In the genomic region with DNA sequence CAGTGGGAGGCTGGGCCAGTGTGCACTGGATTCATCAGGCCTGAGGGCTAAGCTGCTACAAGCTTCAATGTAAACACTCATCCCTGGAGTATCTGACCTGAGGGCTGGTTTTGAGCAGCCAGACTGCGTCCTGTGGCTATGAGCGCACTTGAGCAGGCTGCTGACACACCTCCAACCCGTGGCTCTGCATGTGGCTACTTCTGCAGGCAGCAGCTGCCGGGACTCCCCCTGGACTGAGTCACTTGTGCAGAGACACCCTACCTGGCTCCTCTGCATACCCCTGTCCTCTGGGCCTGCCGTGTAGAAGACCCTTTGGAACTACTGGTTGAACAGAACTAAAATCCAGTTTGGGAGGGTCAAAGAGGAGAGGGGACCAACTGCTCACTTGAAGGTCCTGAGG, we compare ENCODE assay signal across 1 cellular context.
TF ChIP-seq lines count a peak whose summit lies in the region.

No MANE protein-coding gene starts in this region.

TF ChIP-seq in HepG2, 621 proteins besides CTCF, POLR2A, EP300 and RAD21 (continued from another document):
- TF ChIP-seq, protein P1, sequence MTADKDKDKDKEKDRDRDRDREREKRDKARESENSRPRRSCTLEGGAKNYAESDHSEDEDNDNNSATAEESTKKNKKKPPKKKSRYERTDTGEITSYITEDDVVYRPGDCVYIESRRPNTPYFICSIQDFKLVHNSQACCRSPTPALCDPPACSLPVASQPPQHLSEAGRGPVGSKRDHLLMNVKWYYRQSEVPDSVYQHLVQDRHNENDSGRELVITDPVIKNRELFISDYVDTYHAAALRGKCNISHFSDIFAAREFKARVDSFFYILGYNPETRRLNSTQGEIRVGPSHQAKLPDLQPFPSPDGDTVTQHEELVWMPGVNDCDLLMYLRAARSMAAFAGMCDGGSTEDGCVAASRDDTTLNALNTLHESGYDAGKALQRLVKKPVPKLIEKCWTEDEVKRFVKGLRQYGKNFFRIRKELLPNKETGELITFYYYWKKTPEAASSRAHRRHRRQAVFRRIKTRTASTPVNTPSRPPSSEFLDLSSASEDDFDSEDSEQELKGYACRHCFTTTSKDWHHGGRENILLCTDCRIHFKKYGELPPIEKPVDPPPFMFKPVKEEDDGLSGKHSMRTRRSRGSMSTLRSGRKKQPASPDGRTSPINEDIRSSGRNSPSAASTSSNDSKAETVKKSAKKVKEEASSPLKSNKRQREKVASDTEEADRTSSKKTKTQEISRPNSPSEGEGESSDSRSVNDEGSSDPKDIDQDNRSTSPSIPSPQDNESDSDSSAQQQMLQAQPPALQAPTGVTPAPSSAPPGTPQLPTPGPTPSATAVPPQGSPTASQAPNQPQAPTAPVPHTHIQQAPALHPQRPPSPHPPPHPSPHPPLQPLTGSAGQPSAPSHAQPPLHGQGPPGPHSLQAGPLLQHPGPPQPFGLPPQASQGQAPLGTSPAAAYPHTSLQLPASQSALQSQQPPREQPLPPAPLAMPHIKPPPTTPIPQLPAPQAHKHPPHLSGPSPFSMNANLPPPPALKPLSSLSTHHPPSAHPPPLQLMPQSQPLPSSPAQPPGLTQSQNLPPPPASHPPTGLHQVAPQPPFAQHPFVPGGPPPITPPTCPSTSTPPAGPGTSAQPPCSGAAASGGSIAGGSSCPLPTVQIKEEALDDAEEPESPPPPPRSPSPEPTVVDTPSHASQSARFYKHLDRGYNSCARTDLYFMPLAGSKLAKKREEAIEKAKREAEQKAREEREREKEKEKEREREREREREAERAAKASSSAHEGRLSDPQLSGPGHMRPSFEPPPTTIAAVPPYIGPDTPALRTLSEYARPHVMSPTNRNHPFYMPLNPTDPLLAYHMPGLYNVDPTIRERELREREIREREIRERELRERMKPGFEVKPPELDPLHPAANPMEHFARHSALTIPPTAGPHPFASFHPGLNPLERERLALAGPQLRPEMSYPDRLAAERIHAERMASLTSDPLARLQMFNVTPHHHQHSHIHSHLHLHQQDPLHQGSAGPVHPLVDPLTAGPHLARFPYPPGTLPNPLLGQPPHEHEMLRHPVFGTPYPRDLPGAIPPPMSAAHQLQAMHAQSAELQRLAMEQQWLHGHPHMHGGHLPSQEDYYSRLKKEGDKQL (CRISPR knock-in tag; IDR thresholded peaks at IDR 0.05; ENCODE audit: low read depth): no peak
- TF ChIP-seq KDM3A (CRISPR knock-in tag; IDR thresholded peaks at IDR 0.05; ENCODE audit: low read depth): no peak
- TF ChIP-seq YY1 (IDR thresholded peaks at IDR 0.05; ENCODE audit: insufficient read depth, insufficient replicate concordance, low read depth, low read length): no peak
- TF ChIP-seq KDM6A (CRISPR knock-in tag; IDR thresholded peaks at IDR 0.05; ENCODE audit: low read depth): no peak
- TF ChIP-seq BRD4 (CRISPR knock-in tag; IDR thresholded peaks at IDR 0.05): no peak
- no peak for TF ChIP-seq ZNF607 (CRISPR knock-in tag; IDR thresholded peaks at IDR 0.05; ENCODE audit: borderline replicate concordance)
